1 cellular context compared by ENCODE assay signal in the genomic region with DNA sequence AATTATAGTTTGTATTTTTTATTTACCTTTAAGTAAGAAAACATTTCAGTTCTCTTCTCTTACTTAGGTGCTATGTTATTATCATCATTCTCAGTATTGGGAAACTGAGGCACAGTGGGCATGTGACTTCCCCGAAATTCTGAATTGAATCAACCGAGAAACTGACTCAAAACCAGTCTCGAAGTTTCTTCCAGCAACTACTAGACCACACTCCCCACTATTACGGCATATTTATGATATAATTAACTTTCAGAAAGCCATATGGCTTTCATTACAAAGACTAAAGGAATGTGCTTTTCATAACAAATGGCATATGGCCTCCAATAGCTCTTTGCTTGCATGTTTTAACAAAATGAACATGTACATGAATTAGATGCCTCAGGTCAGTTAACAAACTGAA.
TF ChIP-seq lines count a peak whose summit lies in the region.

No MANE protein-coding gene starts in this region.

TF ChIP-seq in HEK293, 187 proteins besides CTCF, POLR2A, EP300 and RAD21 (continued from another document):
- TF ChIP-seq, protein P1, sequence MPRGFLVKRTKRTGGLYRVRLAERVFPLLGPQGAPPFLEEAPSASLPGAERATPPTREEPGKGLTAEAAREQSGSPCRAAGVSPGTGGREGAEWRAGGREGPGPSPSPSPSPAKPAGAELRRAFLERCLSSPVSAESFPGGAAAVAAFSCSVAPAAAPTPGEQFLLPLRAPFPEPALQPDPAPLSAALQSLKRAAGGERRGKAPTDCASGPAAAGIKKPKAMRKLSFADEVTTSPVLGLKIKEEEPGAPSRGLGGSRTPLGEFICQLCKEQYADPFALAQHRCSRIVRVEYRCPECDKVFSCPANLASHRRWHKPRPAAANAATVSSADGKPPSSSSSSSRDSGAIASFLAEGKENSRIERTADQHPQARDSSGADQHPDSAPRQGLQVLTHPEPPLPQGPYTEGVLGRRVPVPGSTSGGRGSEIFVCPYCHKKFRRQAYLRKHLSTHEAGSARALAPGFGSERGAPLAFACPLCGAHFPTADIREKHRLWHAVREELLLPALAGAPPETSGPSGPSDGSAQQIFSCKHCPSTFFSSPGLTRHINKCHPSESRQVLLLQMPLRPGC (tag by site-specific recombination; IDR thresholded peaks at IDR 0.05), result 0 out of 2 replicates have a peak, but pooled peaks have one; percentile 24
- TF ChIP-seq ZNF843 (tag by site-specific recombination; IDR thresholded peaks at IDR 0.05) (no peak), ZNF221 (tag by site-specific recombination; IDR thresholded peaks at IDR 0.05; ENCODE audit: borderline replicate concordance) (no peak), ZNF2 (tag by site-specific recombination; IDR thresholded peaks at IDR 0.05) (no peak), FEZF1 (tag by site-specific recombination; IDR thresholded peaks at IDR 0.05) (peak; percentile 42)
- TF ChIP-seq, protein P2, sequence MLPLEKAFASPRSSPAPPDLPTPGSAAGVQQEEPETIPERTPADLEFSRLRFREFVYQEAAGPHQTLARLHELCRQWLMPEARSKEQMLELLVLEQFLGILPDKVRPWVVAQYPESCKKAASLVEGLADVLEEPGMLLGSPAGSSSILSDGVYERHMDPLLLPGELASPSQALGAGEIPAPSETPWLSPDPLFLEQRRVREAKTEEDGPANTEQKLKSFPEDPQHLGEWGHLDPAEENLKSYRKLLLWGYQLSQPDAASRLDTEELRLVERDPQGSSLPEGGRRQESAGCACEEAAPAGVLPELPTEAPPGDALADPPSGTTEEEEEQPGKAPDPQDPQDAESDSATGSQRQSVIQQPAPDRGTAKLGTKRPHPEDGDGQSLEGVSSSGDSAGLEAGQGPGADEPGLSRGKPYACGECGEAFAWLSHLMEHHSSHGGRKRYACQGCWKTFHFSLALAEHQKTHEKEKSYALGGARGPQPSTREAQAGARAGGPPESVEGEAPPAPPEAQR (tag by site-specific recombination; IDR thresholded peaks at IDR 0.05), result no peak
- TF ChIP-seq, protein P3, sequence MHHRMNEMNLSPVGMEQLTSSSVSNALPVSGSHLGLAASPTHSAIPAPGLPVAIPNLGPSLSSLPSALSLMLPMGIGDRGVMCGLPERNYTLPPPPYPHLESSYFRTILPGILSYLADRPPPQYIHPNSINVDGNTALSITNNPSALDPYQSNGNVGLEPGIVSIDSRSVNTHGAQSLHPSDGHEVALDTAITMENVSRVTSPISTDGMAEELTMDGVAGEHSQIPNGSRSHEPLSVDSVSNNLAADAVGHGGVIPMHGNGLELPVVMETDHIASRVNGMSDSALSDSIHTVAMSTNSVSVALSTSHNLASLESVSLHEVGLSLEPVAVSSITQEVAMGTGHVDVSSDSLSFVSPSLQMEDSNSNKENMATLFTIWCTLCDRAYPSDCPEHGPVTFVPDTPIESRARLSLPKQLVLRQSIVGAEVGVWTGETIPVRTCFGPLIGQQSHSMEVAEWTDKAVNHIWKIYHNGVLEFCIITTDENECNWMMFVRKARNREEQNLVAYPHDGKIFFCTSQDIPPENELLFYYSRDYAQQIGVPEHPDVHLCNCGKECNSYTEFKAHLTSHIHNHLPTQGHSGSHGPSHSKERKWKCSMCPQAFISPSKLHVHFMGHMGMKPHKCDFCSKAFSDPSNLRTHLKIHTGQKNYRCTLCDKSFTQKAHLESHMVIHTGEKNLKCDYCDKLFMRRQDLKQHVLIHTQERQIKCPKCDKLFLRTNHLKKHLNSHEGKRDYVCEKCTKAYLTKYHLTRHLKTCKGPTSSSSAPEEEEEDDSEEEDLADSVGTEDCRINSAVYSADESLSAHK (tag by site-specific recombination; IDR thresholded peaks at IDR 0.05), result no peak
